8 cellular contexts compared by ENCODE assay signal in genomic region chr3:181265750-181266333, GRCh38.
DNase-seq lines count a peak whose midpoint lies in the region; ATAC-seq and TF ChIP-seq lines count a peak whose summit lies in the region.

No MANE protein-coding gene starts in this region.

- TF ChIP-seq CTCF in MCF 10A (IDR thresholded peaks at IDR 0.05; ENCODE audit: unreplicated experiment) (no peak), CD14-positive monocyte (IDR thresholded peaks at IDR 0.05) (no peak), ovary (IDR thresholded peaks at IDR 0.05) (no peak)

- H3K4me1 Mint-ChIP-seq in MCF 10A (ENCODE audit: insufficient read depth, unreplicated experiment) (no peaks in the 10 kb centered on the region), CD14-positive monocyte (peaks cover 4% of the 10 kb centered on the region)

- H3K4me3 Mint-ChIP-seq in MCF 10A (ENCODE audit: unreplicated experiment) (peak overlapping the region; percentile 63), CD14-positive monocyte (peak overlapping the region in 1 of 2 donors; percentile 62)

- H3K36me3 Mint-ChIP-seq in MCF 10A (ENCODE audit: insufficient read depth, unreplicated experiment), result no peaks in the 10 kb centered on the region
- H3K36me3 Mint-ChIP-seq in CD14-positive monocyte, result no peaks in the 10 kb centered on the region

- no peaks in the 10 kb centered on the region for H3K36me3 ChIP-seq in ovary

- intact Hi-C loops in MCF 10A (cut with micrococcal nuclease), result no loop called here
- intact Hi-C loops in CD14-positive monocyte (cut with micrococcal nuclease), result no loop called here
- intact Hi-C loops in ovary (cut with DNase I), result no loop called here

- DNase-seq in HT1080 (ENCODE audit: low read depth) (peak; percentile 53), MCF 10A (ENCODE audit: unreplicated experiment) (peak; percentile 35), CD14-positive monocyte (ENCODE audit: low spot score) (no peak), HCEC 1CT (no peak), DMS 273 (lab: John Stamatoyannopoulos, UW; ENCODE audit: unreplicated experiment) (no peak), ovary (no peak)

- 6 to 14% (median 7%) methylated on average over 4 of the region's 4 CpGs for WGBS in ovary, 3 donors

- no peak overlapping the region for H3K27ac ChIP-seq in ovary

- peaks cover 28% of the 10 kb centered on the region for H3K27me3 Mint-ChIP-seq in MCF 10A (ENCODE audit: insufficient read depth, unreplicated experiment)
- H3K27me3 Mint-ChIP-seq in CD14-positive monocyte (ENCODE audit: low read depth in 3 of 3), result no peaks in the 10 kb centered on the region

- CTCF ChIA-PET in MCF 10A (lab: Yijun Ruan, JAX), result interaction anchor here (0.5 to 0.6 kb wide), 2 partner anchors 436 to 644 kb away, joined by 3 read pairs; no protein-coding TSS in a partner anchor

- H3K4me1 ChIP-seq in ovary (ENCODE audit: insufficient read depth), result no peaks in the 10 kb centered on the region

- H3K27ac Mint-ChIP-seq in MCF 10A (ENCODE audit: low read depth, unreplicated experiment) (no peak overlapping the region), CD14-positive monocyte (no peak overlapping the region)

- peak; percentile 92 for ATAC-seq in GM21423 (IDR thresholded peaks at IDR 0.05; ENCODE audit: unreplicated experiment)

- no peak for TF ChIP-seq EP300 in ovary (IDR thresholded peaks at IDR 0.05)

- H3K9me3 ChIP-seq in ovary, result no peaks in the 10 kb centered on the region

- H3K9me3 Mint-ChIP-seq in MCF 10A (ENCODE audit: unreplicated experiment) (no peaks in the 10 kb centered on the region), CD14-positive monocyte (no peaks in the 10 kb centered on the region)

- H3K4me3 ChIP-seq in GM08714 (ENCODE audit: low read length) (peak overlapping the region; percentile 51; the same call in 1 of the 2 replicates), ovary (no peak overlapping the region)

- TF ChIP-seq POLR2A in ovary (IDR thresholded peaks at IDR 0.05), result no peak

- no TSS peak for BruUV-seq in MCF 10A (replicated peaks; lab: Mats Ljungman, UMichigan)

- POLR2A ChIA-PET in MCF 10A (lab: Yijun Ruan, JAX), result interaction anchor here (1.4 kb wide), 1 partner anchor 8 kb away, joined by 6 read pairs; no protein-coding TSS in a partner anchor

- H3K27me3 ChIP-seq in ovary, result no peaks in the 10 kb centered on the region

Comparison
In these comparisons a context has a peak if more than half of its experiments do, and no peak if none do; other contexts are left out.
1. DNase-seq: peak in HT1080 (single experiment) and MCF 10A (single experiment); none in CD14-positive monocyte (single experiment), HCEC 1CT (single experiment), DMS 273 (single experiment) and ovary (0 of 5).